In the genomic region with DNA sequence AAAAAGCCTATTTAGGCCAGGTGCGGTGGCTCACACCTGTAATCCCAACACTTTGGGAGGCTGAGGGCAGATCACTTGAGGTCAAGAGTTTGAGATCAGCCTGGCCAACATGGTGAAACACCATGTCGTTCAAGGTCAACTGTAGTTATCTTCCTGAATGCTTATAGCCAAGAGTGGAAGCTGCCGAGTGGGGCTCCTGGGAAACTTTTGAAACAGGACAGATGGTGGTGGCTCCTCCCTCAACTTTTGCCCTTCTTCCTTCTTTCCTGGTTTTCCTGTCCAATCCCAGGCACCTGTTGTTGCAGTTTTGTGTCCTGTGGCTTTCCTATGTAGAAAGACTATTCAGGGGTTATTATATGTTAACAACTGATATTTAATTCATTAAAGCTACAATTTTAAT, we compare ENCODE assay signal across 21 cellular contexts.
"Had no signal": no experiment of that assay in that cellular context is flagged by ENCODE, and none has a peak within 500 bp of the region (broad histone marks: within the 10 kb centered on the region; RNA-seq: fewer than 3 reads in every experiment).

No MANE protein-coding gene starts in this region.

- ATAC-seq: Panc1, PC-3 had no signal

- H3K4me2 ChIP-seq: KMS-11, SK-N-SH had no signal

- H3K27me3 Mint-ChIP-seq: T-cell had no signal

- H3K9ac ChIP-seq: KMS-11, SK-N-SH had no signal

- H3K27ac Mint-ChIP-seq: T-cell had no signal

- DNase-seq: IMR-90, Kasumi-1, NCI-H1092 treated with DMSO at 0.1 percent for 48 hours, NCI-H1436 treated with DMSO at 0.1 percent for 48 hours, NCI-H1694, NCI-H187 treated with DMSO at 0.1 percent for 48 hours, NCI-H2029 treated with DMSO at 0.1 percent for 48 hours, NCI-H226, NCI-H446, NCI-H510A, NCI-H524 treated with DMSO at 0.1 percent for 48 hours, NCI-H69, NCI-H774, PC-3, SHP77, SK-N-SH, SW 1271, T-cell had no signal

- H3K9me3 ChIP-seq: SK-N-SH had no signal

- H3K4me1 Mint-ChIP-seq: T-cell had no signal

- H3K4me3 Mint-ChIP-seq: T-cell had no signal

- H3K27ac ChIP-seq: KMS-11, RWPE1 had no signal
